Comparison of ENCODE assay signal across 17 cellular contexts in genomic region chr4:16155503-16156169, GRCh38.
DNase-seq lines count a peak whose midpoint lies in the region; ATAC-seq and TF ChIP-seq lines count a peak whose summit lies in the region.
"Had no signal": no experiment of that assay in that cellular context is flagged by ENCODE, and none has a peak within 500 bp of the region (broad histone marks: within the 10 kb centered on the region; RNA-seq: fewer than 3 reads in every experiment).

No MANE protein-coding gene starts in this region.

- WGBS in psoas muscle, 3 donors: 42 to 53% (median 47%) methylated on average over 9 of the region's 9 CpGs

- H3K9me3 ChIP-seq in BE2C (no peaks in the 10 kb centered on the region), psoas muscle (no peaks in the 10 kb centered on the region)
- H3K9me3 ChIP-seq: BLaER1 treated with 17β-estradiol and CSF1 and Interleukin-3, amounts not matched to agents 10 nM and 100 nM had no signal

- DNase-seq in NCI-H1417 (lab: John Stamatoyannopoulos, UW): peak in 2 of 3 experiments; percentile 30 to 69
- DNase-seq in NCI-H1417 treated with DMSO at 0.1 percent for 48 hours (lab: John Stamatoyannopoulos, UW): no peak
- DNase-seq in BE2C: peak; percentile 83
- DNase-seq in SK-N-DZ (ENCODE audit: low spot score): peak; percentile 35
- no peak for DNase-seq in left lobe of liver (ENCODE audit: low spot score)
- no peak for DNase-seq in superior temporal gyrus (ENCODE audit: extremely low spot score)
- DNase-seq in DMS 273 treated with DMSO at 0.1 percent for 48 hours (lab: John Stamatoyannopoulos, UW): no peak
- no peak for DNase-seq in psoas muscle
- DNase-seq: GOT3, NCI-H1105 treated with DMSO at 0.1 percent for 48 hours, NCI-H2029 treated with DMSO at 0.1 percent for 48 hours, NCI-H226, NCI-H526 treated with DMSO at 0.1 percent for 48 hours, OCI-M1 had no signal

- no peak for TF ChIP-seq CTCF in BE2C (IDR thresholded peaks at IDR 0.05; ENCODE audit: low read depth, low read length)
- TF ChIP-seq CTCF in psoas muscle (IDR thresholded peaks at IDR 0.05): no peak

- H3K27me3 ChIP-seq in BE2C (no peaks in the 10 kb centered on the region), psoas muscle (ENCODE audit: insufficient read depth in 3 of 3, low read length in 2 of 3) (no peaks in the 10 kb centered on the region)
- H3K27me3 ChIP-seq: BLaER1 treated with 17β-estradiol and CSF1 and Interleukin-3, amounts not matched to agents 10 nM and 100 nM had no signal

- H3K4me1 ChIP-seq in BE2C: peaks cover 27% of the 10 kb centered on the region
- H3K4me1 ChIP-seq in psoas muscle: no peaks in the 10 kb centered on the region
- H3K4me1 ChIP-seq: BLaER1 treated with 17β-estradiol and CSF1 and Interleukin-3, amounts not matched to agents 10 nM and 100 nM had no signal

- intact Hi-C loops in psoas muscle (cut with DNase I): no loop called here

- H3K27ac ChIP-seq in psoas muscle: no peak overlapping the region
- H3K27ac ChIP-seq: 22Rv1; BLaER1 treated with 17β-estradiol and CSF1 and Interleukin-3, amounts not matched to agents 10 nM and 100 nM; HL-60 had no signal

- H3K36me3 ChIP-seq in BE2C: no peaks in the 10 kb centered on the region
- H3K36me3 ChIP-seq in psoas muscle (ENCODE audit: insufficient read depth in 1 of 2, low read depth in 1 of 2): no peaks in the 10 kb centered on the region

- H3K4me3 ChIP-seq in BE2C (ENCODE audit: low read depth, low read length) (peak overlapping the region; percentile 25), psoas muscle (no peak overlapping the region)
- H3K4me3 ChIP-seq: BLaER1 treated with 17β-estradiol and CSF1 and Interleukin-3, amounts not matched to agents 10 nM and 100 nM had no signal

- ATAC-seq in left lobe of liver: peak; percentile 31
- ATAC-seq in psoas muscle: no peak

Comparison
In these comparisons a context has a peak if more than half of its experiments do, and no peak if none do; other contexts are left out.
1. DNase-seq: peak in NCI-H1417 (2 of 3), BE2C (single experiment) and SK-N-DZ (single experiment); none in NCI-H1417 treated with DMSO at 0.1 percent for 48 hours (single experiment), left lobe of liver (single experiment), superior temporal gyrus (single experiment), DMS 273 treated with DMSO at 0.1 percent for 48 hours (single experiment) and psoas muscle (0 of 2).